ENCODE assay signal across 3 cellular contexts in genomic region chr11:19273219-19273618, GRCh38. TPM values are rescaled to one million over a fixed set of nuclear protein-coding genes. Genes with fewer than 3 reads are reported as not detected.
"Had no signal": no experiment of that assay in that cellular context is flagged by ENCODE, and none has a peak within 500 bp of the region (broad histone marks: within the 10 kb centered on the region; RNA-seq: fewer than 3 reads in every experiment).

No MANE protein-coding gene starts in this region.

RNA-seq across cellular contexts. Expression of gene E2F8, which starts 32.5 kb away (rescaled TPM):
- total RNA-seq: mesenteric fat pad, tibial nerve had no signal
- polyA plus RNA-seq: naive thymus-derived CD4-positive, alpha-beta T cell had no signal
